12 cellular contexts compared by ENCODE assay signal in genomic region chr2:74008761-74009395, GRCh38. TPM values are rescaled to one million over a fixed set of nuclear protein-coding genes. Genes with fewer than 3 reads are reported as not detected.
DNase-seq lines count a peak whose midpoint lies in the region; ATAC-seq and TF ChIP-seq lines count a peak whose summit lies in the region.
"Had no signal": no experiment of that assay in that cellular context is flagged by ENCODE, and none has a peak within 500 bp of the region (broad histone marks: within the 10 kb centered on the region; RNA-seq: fewer than 3 reads in every experiment).

No MANE protein-coding gene starts in this region.

- TF ChIP-seq CTCF in RWPE2 (IDR thresholded peaks at IDR 0.05; ENCODE audit: poor library complexity, severe bottlenecking) (no peak), endodermal cell (conservative IDR thresholded peaks at IDR 0.05) (peak; percentile 38)

- peaks cover 23% of the 10 kb centered on the region for H3K36me3 Mint-ChIP-seq in endodermal cell (ENCODE audit: low read depth)

- peak overlapping the region; percentile 93 for H3K27ac Mint-ChIP-seq in endodermal cell
- H3K27ac Mint-ChIP-seq: activated naive CD8-positive, alpha-beta T cell treated with anti-CD3 and anti-CD28 coated beads, Interleukin-2, amount 10 ng/mL, durations not matched to agents 7 days and 5 days had no signal

- 32 to 49% methylated on average over 6 to 8 of the region's 8 CpGs for WGBS in endodermal cell (ENCODE audit: insufficient coverage in 1 of 2, insufficient read length in 1 of 2), 2 experiments

- H3K4me1 ChIP-seq in RWPE2 (ENCODE audit: insufficient read depth, poor library complexity, severe bottlenecking) (peaks cover 34% of the 10 kb centered on the region), endodermal cell (ENCODE audit: control insufficient read depth, insufficient read depth, low read length) (peaks cover 56% of the 10 kb centered on the region)

- peak overlapping the region; percentile 9 for H3K9ac ChIP-seq in endodermal cell (ENCODE audit: extremely low read depth, low read length, poor library complexity, severe bottlenecking)

- H3K9me3 ChIP-seq in RWPE2 (ENCODE audit: severe bottlenecking) (no peaks in the 10 kb centered on the region), endodermal cell (ENCODE audit: control insufficient read depth, low read length) (no peaks in the 10 kb centered on the region)
- H3K9me3 ChIP-seq: esophagus squamous epithelium had no signal

- peak; percentile 52 for DNase-seq in NCI-H510A treated with DMSO at 0.1 percent for 48 hours (lab: John Stamatoyannopoulos, UW)
- DNase-seq in NCI-H510A (lab: John Stamatoyannopoulos, UW): no peak
- no peak for DNase-seq in RWPE2 (ENCODE audit: low spot score)
- peak; percentile 82 for DNase-seq in endodermal cell
- DNase-seq in renal cortical epithelial cell (ENCODE audit: low read depth): peak; percentile 26
- DNase-seq in hypothalamus (lab: John Stamatoyannopoulos, UW): no peak
- no peak for DNase-seq in stimulated activated CD4-positive, alpha-beta T cell treated with anti-CD3 and anti-CD28 coated beads, Interleukin-4, amount 100 ng/mL, for 24 hours
- DNase-seq: activated naive CD8-positive, alpha-beta T cell treated with anti-CD3 and anti-CD28 coated beads, Interleukin-2, amount 10 ng/mL, durations not matched to agents 7 days and 5 days; esophagus squamous epithelium; hippocampal formation; NCI-H1930 had no signal

- H3K27me3 Mint-ChIP-seq in endodermal cell (ENCODE audit: insufficient read depth): no peaks in the 10 kb centered on the region
- H3K27me3 Mint-ChIP-seq: activated naive CD8-positive, alpha-beta T cell treated with anti-CD3 and anti-CD28 coated beads, Interleukin-2, amount 10 ng/mL, durations not matched to agents 7 days and 5 days had no signal

- H3K27me3 ChIP-seq in RWPE2 (ENCODE audit: insufficient read depth, poor library complexity, severe bottlenecking) (no peaks in the 10 kb centered on the region), endodermal cell (ENCODE audit: control insufficient read depth, insufficient read depth, low read length, poor library complexity, severe bottlenecking) (no peaks in the 10 kb centered on the region)
- H3K27me3 ChIP-seq: esophagus squamous epithelium had no signal

- H3K9me3 Mint-ChIP-seq in endodermal cell: no peaks in the 10 kb centered on the region
- H3K9me3 Mint-ChIP-seq: activated naive CD8-positive, alpha-beta T cell treated with anti-CD3 and anti-CD28 coated beads, Interleukin-2, amount 10 ng/mL, durations not matched to agents 7 days and 5 days had no signal

- peak overlapping the region; percentile 37 for H3K4me3 Mint-ChIP-seq in endodermal cell
- H3K4me3 Mint-ChIP-seq: activated naive CD8-positive, alpha-beta T cell treated with anti-CD3 and anti-CD28 coated beads, Interleukin-2, amount 10 ng/mL, durations not matched to agents 7 days and 5 days had no signal

- H3K36me3 ChIP-seq in RWPE2 (ENCODE audit: low read depth) (no peaks in the 10 kb centered on the region), endodermal cell (ENCODE audit: control insufficient read depth, insufficient read depth, low read length) (peaks cover 16% of the 10 kb centered on the region)

- peaks cover 64% of the 10 kb centered on the region for H3K4me1 Mint-ChIP-seq in endodermal cell

- no peak overlapping the region for H3K4me3 ChIP-seq in RWPE2 (ENCODE audit: severe bottlenecking)
- H3K4me3 ChIP-seq in endodermal cell (ENCODE audit: low read length): peak overlapping the region; percentile 46
- H3K4me3 ChIP-seq: esophagus squamous epithelium had no signal

- ATAC-seq in RWPE2 (ENCODE audit: low read depth): no peak
- no peak for ATAC-seq in GM21367 (IDR thresholded peaks at IDR 0.05; ENCODE audit: unreplicated experiment)

- H3K27ac ChIP-seq in RWPE2 (ENCODE audit: poor library complexity, severe bottlenecking) (peak overlapping the region; percentile 60), endodermal cell (ENCODE audit: low read depth, low read length) (peak overlapping the region; percentile 42)

RNA-seq across cellular contexts. Expression of gene TET3, which starts 24.2 kb away (rescaled TPM):
- total RNA-seq in endodermal cell (10 to 100 TPM; 23.5 to 26.3 TPM), renal cortical epithelial cell (3.6 and 8.7 TPM in 2 replicates)
- polyA plus RNA-seq in endodermal cell (2013, experiment 1 of 2): 12.5 TPM
- 12.4 TPM for polyA plus RNA-seq in endodermal cell (2013, experiment 2 of 2)

Comparison
In these comparisons a context has a peak if more than half of its experiments do, and no peak if none do; other contexts are left out.
1. DNase-seq: peak in NCI-H510A treated with DMSO at 0.1 percent for 48 hours (single experiment), endodermal cell (single experiment) and renal cortical epithelial cell (single experiment); none in NCI-H510A (single experiment), RWPE2 (single experiment), hypothalamus (0 of 51) and stimulated activated CD4-positive, alpha-beta T cell treated with anti-CD3 and anti-CD28 coated beads, Interleukin-4, amount 100 ng/mL, for 24 hours (single experiment).